Comparison of ENCODE assay signal across 17 cellular contexts in the genomic region with DNA sequence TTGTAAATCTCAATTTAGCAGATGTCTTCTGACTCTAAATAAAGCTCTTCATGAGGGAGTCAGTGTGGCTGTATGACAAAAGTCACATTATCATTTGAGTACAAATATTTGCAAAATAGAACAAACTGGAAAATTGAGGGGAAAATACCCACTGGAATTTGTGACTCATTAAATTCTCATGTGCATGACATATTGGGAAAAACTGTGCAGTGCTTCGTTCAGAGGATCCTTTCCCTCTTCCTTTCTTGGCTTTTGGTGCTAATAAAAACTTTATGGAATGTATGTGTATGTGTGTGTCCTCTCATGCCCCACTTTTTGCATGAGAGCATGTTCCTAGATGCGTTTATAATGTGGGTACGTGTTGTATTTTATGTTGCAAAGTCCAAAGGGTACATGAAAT.
A peak's percentile ranks its signal among the peaks of the same experiment; 100 is the strongest.
DNase-seq lines count a peak whose midpoint lies in the region; ATAC-seq and TF ChIP-seq lines count a peak whose summit lies in the region.
"Had no signal": no experiment of that assay in that cellular context is flagged by ENCODE, and none has a peak within 500 bp of the region (broad histone marks: within the 10 kb centered on the region; RNA-seq: fewer than 3 reads in every experiment).

No MANE protein-coding gene starts in this region.

- H3K27me3 ChIP-seq in adipocyte (replicated peaks; ENCODE audit: control insufficient read depth, insufficient read depth, low read length) (no peaks in the 10 kb centered on the region), smooth muscle cell (ENCODE audit: low read depth) (no peaks in the 10 kb centered on the region), aorta (ENCODE audit: control insufficient read depth in 1 of 2, insufficient read depth in 2 of 2, low read length in 1 of 2) (no peaks in the 10 kb centered on the region)

- no peaks in the 10 kb centered on the region for H3K79me2 ChIP-seq in smooth muscle cell (ENCODE audit: low read depth)

- no peaks in the 10 kb centered on the region for H3F3A ChIP-seq in smooth muscle cell (ENCODE audit: low read depth)

- H2AFZ ChIP-seq in smooth muscle cell (ENCODE audit: low read depth) = no peak overlapping the region
- H2AFZ ChIP-seq: GM23338 had no signal

- TF ChIP-seq CTCF in fibroblast of the aortic adventitia (IDR thresholded peaks at IDR 0.05; ENCODE audit: insufficient read depth, low read length) (no peak), smooth muscle cell (IDR thresholded peaks at IDR 0.05; ENCODE audit: borderline replicate concordance, insufficient read depth, poor library complexity, severe bottlenecking) (no peak)

- H3K36me3 ChIP-seq in adipocyte (ENCODE audit: control insufficient read depth, insufficient read depth, low read length, severe bottlenecking) (no peaks in the 10 kb centered on the region), smooth muscle cell (ENCODE audit: low read depth) (no peaks in the 10 kb centered on the region), aorta (ENCODE audit: control insufficient read depth in 1 of 2, insufficient read depth in 2 of 2, low read length in 1 of 2) (no peaks in the 10 kb centered on the region)

- H3K4me3 ChIP-seq in adipocyte (ENCODE audit: low read length) (no peak overlapping the region), fibroblast of the aortic adventitia (ENCODE audit: low read depth, low read length) (no peak overlapping the region), smooth muscle cell (no peak overlapping the region), aorta (ENCODE audit: low read length in 2 of 2) (no peak overlapping the region)
- H3K4me3 ChIP-seq: GM23338, lung, psoas muscle had no signal

- DNase-seq in HCEC 1CT = peak; percentile 73
- peak; percentile 48 for DNase-seq in adipocyte (ENCODE audit: low read depth)
- peak; percentile 39 for DNase-seq in fibroblast of the aortic adventitia (ENCODE audit: low read depth)
- no peak for DNase-seq in smooth muscle cell (lab: John Stamatoyannopoulos, UW; ENCODE audit: unreplicated experiment)
- no peak for DNase-seq in hypothalamus (lab: John Stamatoyannopoulos, UW)
- no peak for DNase-seq in NCI-H748 (lab: John Stamatoyannopoulos, UW; ENCODE audit: unreplicated experiment)
- DNase-seq in aorta = no peak
- DNase-seq: activated CD4-positive, CD25-positive, alpha-beta regulatory T cell; activated effector memory CD4-positive, alpha-beta T cell treated with Interleukin-2 at 50 U/mL for 16 hours; CD4-positive, CD25-positive, alpha-beta regulatory T cell; NCI-H2081 treated with DMSO at 0.1 percent for 48 hours; NCI-H748 treated with DMSO at 0.1 percent for 48 hours; SW 1271 had no signal

- H3K4me1 ChIP-seq in adipocyte (ENCODE audit: control insufficient read depth, insufficient read depth, low read length) = peaks cover 44% of the 10 kb centered on the region
- H3K4me1 ChIP-seq in smooth muscle cell (ENCODE audit: low read depth) = peaks cover 17% of the 10 kb centered on the region
- peaks cover 0 to 12% of the 10 kb centered on the region in 2 donors for H3K4me1 ChIP-seq in aorta (ENCODE audit: control insufficient read depth in 1 of 2, insufficient read depth in 2 of 2, low read length in 2 of 2)
- H3K4me1 ChIP-seq: psoas muscle had no signal

- ATAC-seq in aorta (ENCODE audit: low FRiP score) = no peak
- ATAC-seq: GM23338; natural killer cell treated with Interleukin-12 subunit alpha and Interleukin-12 subunit beta and Interleukin-15 and Interleukin-18, amount 100 ng/mL, for 72 hours had no signal

- intact Hi-C loops in aorta (cut with DNase I) = no loop called here

- H4K20me1 ChIP-seq in smooth muscle cell (ENCODE audit: low read depth) = no peaks in the 10 kb centered on the region

- 60% methylated on average over 3 of the region's 3 CpGs for WGBS in smooth muscle cell (ENCODE audit: low lambda C conversion rate)
- WGBS in aorta, 2 donors = 35 to 36% methylated on average over 3 of the region's 3 CpGs

- H3K9me3 ChIP-seq in adipocyte (ENCODE audit: control insufficient read depth, low read length) (no peaks in the 10 kb centered on the region), smooth muscle cell (replicated peaks; ENCODE audit: low read depth) (no peaks in the 10 kb centered on the region), aorta (ENCODE audit: control insufficient read depth, low read length) (peaks cover 1% of the 10 kb centered on the region)
- H3K9me3 ChIP-seq: psoas muscle had no signal

- H3K9ac ChIP-seq in adipocyte (ENCODE audit: low read length) (no peak overlapping the region), smooth muscle cell (ENCODE audit: low read depth) (no peak overlapping the region)

- H3K27ac ChIP-seq in smooth muscle cell (ENCODE audit: low read depth) (peak overlapping the region; percentile 70), aorta (ENCODE audit: low read depth in 1 of 2, low read length in 2 of 2) (no peak overlapping the region)
- H3K27ac ChIP-seq: psoas muscle had no signal

- peak overlapping the region; percentile 60 for H3K4me2 ChIP-seq in smooth muscle cell
- H3K4me2 ChIP-seq: GM23338 had no signal

Comparison
In these comparisons a context has a peak if more than half of its experiments do, and no peak if none do; other contexts are left out.
1. DNase-seq: peak in HCEC 1CT (single experiment), adipocyte (single experiment) and fibroblast of the aortic adventitia (single experiment); none in smooth muscle cell (single experiment), hypothalamus (0 of 51), NCI-H748 (single experiment) and aorta (0 of 2).